ENCODE assay signal across 31 cellular contexts in the genomic region with DNA sequence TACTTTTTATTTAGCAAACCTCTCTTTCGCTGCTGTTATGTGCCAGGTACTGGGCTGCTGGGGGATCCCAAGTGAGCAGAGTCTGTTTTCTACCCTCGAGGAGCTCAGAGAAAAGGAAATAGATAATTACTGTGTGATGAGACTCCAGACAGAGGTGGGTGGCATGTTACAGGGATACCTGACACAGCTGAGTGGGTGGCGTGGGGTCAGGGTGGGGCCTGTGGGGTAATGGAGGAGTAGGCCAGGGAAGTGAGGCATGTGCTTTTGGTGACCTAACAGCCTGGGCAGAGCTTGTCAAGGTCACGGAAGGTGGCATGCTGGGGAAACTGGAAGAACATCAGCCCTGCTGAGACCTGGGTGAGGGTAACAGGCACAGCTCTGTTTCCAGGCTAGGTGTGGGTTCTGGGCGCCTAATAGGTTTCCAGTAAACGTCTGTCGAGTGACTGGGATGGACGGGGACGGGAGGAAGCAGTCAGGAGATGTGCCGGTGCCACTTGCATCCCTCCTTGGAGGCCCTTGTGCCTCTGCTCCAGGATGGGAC. TPM values are rescaled to one million over a fixed set of nuclear protein-coding genes. Genes with fewer than 3 reads are reported as not detected.
"Had no signal": no experiment of that assay in that cellular context is flagged by ENCODE, and none has a peak within 500 bp of the region (broad histone marks: within the 10 kb centered on the region; RNA-seq: fewer than 3 reads in every experiment).

No MANE protein-coding gene starts in this region.

- H3K79me2 ChIP-seq: parathyroid adenoma had no signal

- H3K4me3 ChIP-seq: coronary artery, heart right ventricle, mucosa of descending colon, psoas muscle, right lobe of liver, spleen, stomach, thoracic aorta, transverse colon had no signal

- H3K4me1 ChIP-seq: heart right ventricle, parathyroid adenoma, psoas muscle, right lobe of liver, spleen, stomach, transverse colon had no signal

- H2AFZ ChIP-seq: parathyroid adenoma had no signal

- FAIRE-seq: endometrium, frontal cortex, islet of Langerhans had no signal

- H3K4me3 Mint-ChIP-seq: naive thymus-derived CD8-positive, alpha-beta T cell had no signal

- DNase-seq: effector memory CD4-positive, alpha-beta T cell; heart right ventricle; hypothalamus; kidney glomerular epithelial cell; mammary epithelial cell; mucosa of descending colon; naive thymus-derived CD8-positive, alpha-beta T cell; occipital lobe; psoas muscle; retina; right lobe of liver; spleen; stimulated activated CD4-positive, alpha-beta T cell treated with anti-CD3 and anti-CD28 coated beads, Interleukin-15, amount 100 ng/mL, for 24 hours; stimulated activated CD4-positive, alpha-beta T cell treated with anti-CD3 and anti-CD28 coated beads, Interleukin-1b, Interleukin-23, amount 100 ng/mL, for 48 hours; stimulated activated CD4-positive, alpha-beta T cell treated with anti-CD3 and anti-CD28 coated beads, Interleukin-4, amount 100 ng/mL, for 24 hours; stimulated activated naive CD4-positive, alpha-beta T cell; stomach; substantia nigra; transverse colon had no signal

- ATAC-seq: esophagus mucosa; heart right ventricle; mucosa of descending colon; naive thymus-derived CD8-positive, alpha-beta T cell; psoas muscle had no signal

- H3K9me3 Mint-ChIP-seq: naive thymus-derived CD8-positive, alpha-beta T cell had no signal

- H3K9me3 ChIP-seq: heart right ventricle, mucosa of descending colon, psoas muscle, right lobe of liver, spleen, stomach, thoracic aorta, transverse colon had no signal

- H3K9ac ChIP-seq: parathyroid adenoma had no signal

- H3K27me3 Mint-ChIP-seq: naive thymus-derived CD8-positive, alpha-beta T cell had no signal

- H3K27ac ChIP-seq: coronary artery, heart right ventricle, parathyroid adenoma, psoas muscle, right lobe of liver, spleen, stomach, thoracic aorta, transverse colon had no signal

- H3K27me3 ChIP-seq: heart right ventricle, right lobe of liver, spleen, stomach, transverse colon had no signal

RNA-seq across cellular contexts. Expression of a gene that starts 36.5 kb away (rescaled TPM):
- total RNA-seq: chondrocyte; esophagus mucosa; fibroblast of lung; glomerular endothelial cell; heart right ventricle; lower leg skin; mammary epithelial cell; naive thymus-derived CD8-positive, alpha-beta T cell; psoas muscle; right lobe of liver; spleen; stomach; thoracic aorta; transverse colon had no signal
- polyA plus RNA-seq: fibroblast of lung; heart right ventricle; mammary epithelial cell; naive thymus-derived CD8-positive, alpha-beta T cell; spleen; stomach; urinary bladder had no signal
